Comparison of ENCODE assay signal across 15 cellular contexts in the genomic region with DNA sequence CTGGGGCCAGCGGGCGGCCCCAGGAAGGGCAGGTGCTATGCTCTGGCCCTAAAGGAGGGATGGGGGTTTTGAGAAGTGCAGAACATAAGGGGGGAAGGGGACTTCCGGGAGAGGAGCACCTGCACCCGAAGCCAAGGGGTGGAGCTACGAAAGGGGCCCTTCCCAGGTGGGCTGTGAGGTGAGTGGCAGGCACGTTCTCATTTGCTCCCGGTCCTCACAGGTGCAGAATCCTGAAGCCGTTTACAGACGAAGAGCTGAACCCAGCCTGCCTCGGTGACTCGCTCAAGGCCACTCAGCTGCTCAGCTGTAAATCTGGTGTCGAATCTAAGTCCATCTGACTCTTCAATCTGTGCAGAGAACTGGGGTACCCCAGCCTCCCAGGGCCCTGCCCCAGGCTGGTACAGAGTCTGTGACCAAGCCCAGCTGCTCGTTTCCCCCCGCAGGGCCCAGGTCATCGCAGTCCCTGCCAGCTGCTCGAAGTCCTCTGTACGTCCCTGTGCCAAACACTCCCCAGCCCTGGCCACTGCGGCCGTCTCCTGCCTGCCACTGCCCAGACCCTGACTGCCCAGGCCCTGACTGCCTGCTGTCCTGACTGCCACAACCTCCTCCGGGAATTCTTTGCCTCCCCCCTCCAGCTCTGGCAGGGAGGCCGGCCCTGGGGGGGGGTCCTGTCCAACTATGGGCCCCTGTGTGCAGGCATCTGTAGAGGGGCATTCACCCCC.
"Had no signal": no experiment of that assay in that cellular context is flagged by ENCODE, and none has a peak within 500 bp of the region (broad histone marks: within the 10 kb centered on the region; RNA-seq: fewer than 3 reads in every experiment).

No MANE protein-coding gene starts in this region.

- H3K36me3 ChIP-seq: gastrocnemius medialis, heart right ventricle, left ventricle myocardium inferior, pancreas, tibial artery, uterus had no signal

- H3K9me3 ChIP-seq: gastrocnemius medialis, heart right ventricle, left ventricle myocardium inferior, pancreas, tibial artery, uterus had no signal

- ATAC-seq: effector memory CD8-positive, alpha-beta T cell; gastrocnemius medialis; pancreas had no signal

- H3K27me3 ChIP-seq: gastrocnemius medialis, pancreas, uterus had no signal

- H3K4me3 ChIP-seq: gastrocnemius medialis, heart right ventricle, left ventricle myocardium inferior, pancreas, skin epidermis, tibial artery, uterus had no signal

- H3K27ac ChIP-seq: epithelial cell of prostate, gastrocnemius medialis, heart right ventricle, left ventricle myocardium inferior, pancreas, skin epidermis, tibial artery, uterus had no signal

- DNase-seq: activated B cell treated with CpG ODN at 0.5 μM for 24 hours; activated CD4-positive, alpha-beta T cell treated with anti-CD3 and anti-CD28 coated beads, Interleukin-2, amount 10 ng/mL, durations not matched to agents 24 days and 14 days; activated naive CD4-positive, alpha-beta T cell treated with anti-CD3 and anti-CD28 coated beads for 36 hours; cortex of kidney; effector memory CD8-positive, alpha-beta T cell; gastrocnemius medialis; left ventricle myocardium inferior; retina; stimulated activated CD4-positive, alpha-beta T cell treated with anti-CD3 and anti-CD28 coated beads, Interleukin-4, amount 100 ng/mL, for 4 hours; tibial artery; uterus had no signal

- H3K4me1 ChIP-seq: pancreas, tibial artery, uterus had no signal
